In genomic region chr1:210053126-210053525, GRCh38 we compare ENCODE assay signal across 10 cellular contexts.
"Had no signal": no experiment of that assay in that cellular context is flagged by ENCODE, and none has a peak within 500 bp of the region (broad histone marks: within the 10 kb centered on the region; RNA-seq: fewer than 3 reads in every experiment).

No MANE protein-coding gene starts in this region.

- H3K9me3 ChIP-seq: HAP-1 had no signal

- FAIRE-seq: HepG2 had no signal

- ATAC-seq: HCT116 had no signal

- H3K4me1 ChIP-seq: HAP-1 had no signal

- DNase-seq: GM23248, GOT3, H7, KBM-7 had no signal

- H3K36me3 ChIP-seq: HAP-1 had no signal

- H3K36me3 Mint-ChIP-seq: IgD-negative memory B cell had no signal

- H3K4me3 Mint-ChIP-seq: IgD-negative memory B cell had no signal

- H3K27ac ChIP-seq: GM23248, HL-60, KMS-11 had no signal

- H3K4me1 Mint-ChIP-seq: IgD-negative memory B cell had no signal

- H3K4me3 ChIP-seq: GM23248, HAP-1 had no signal

- H3K27ac Mint-ChIP-seq: IgD-negative memory B cell had no signal
